ENCODE assay signal across 8 cellular contexts in genomic region chr3:14410501-14411165, GRCh38.
A peak's percentile ranks its signal among the peaks of the same experiment; 100 is the strongest.
DNase-seq lines count a peak whose midpoint lies in the region; ATAC-seq lines count a peak whose summit lies in the region.

No MANE protein-coding gene starts in this region.

- peaks cover 63% of the 10 kb centered on the region for H3K36me3 ChIP-seq in BLaER1

- H3K4me1 Mint-ChIP-seq in T-helper 2 cell treated with Interferon-gamma antibody and Interleukin-4, amounts not matched to agents 5 μg/mL and 100 μg/mL, for 36 hours (ENCODE audit: low read depth), result peaks cover 30% of the 10 kb centered on the region
- H3K4me1 Mint-ChIP-seq in stimulated activated memory B cell treated with anti-CD40 and anti-IgM and Interleukin-4, amounts not matched to agents 10 μg/mL and 1 μg/mL and 100 μg/mL, for 72 hours, result peaks cover 94% of the 10 kb centered on the region

- no peak overlapping the region for H3K4me3 ChIP-seq in BLaER1

- no peaks in the 10 kb centered on the region for H3K9me3 ChIP-seq in BLaER1

- H4K20me1 ChIP-seq in BLaER1, result peaks cover 100% of the 10 kb centered on the region

- H3K27me3 Mint-ChIP-seq in T-helper 2 cell treated with Interferon-gamma antibody and Interleukin-4, amounts not matched to agents 5 μg/mL and 100 μg/mL, for 36 hours (ENCODE audit: low read depth), result no peaks in the 10 kb centered on the region
- H3K27me3 Mint-ChIP-seq in stimulated activated memory B cell treated with anti-CD40 and anti-IgM and Interleukin-4, amounts not matched to agents 10 μg/mL and 1 μg/mL and 100 μg/mL, for 72 hours, result no peaks in the 10 kb centered on the region

- no peak overlapping the region for H3K9ac ChIP-seq in BLaER1

- H3K36me3 Mint-ChIP-seq in T-helper 2 cell treated with Interferon-gamma antibody and Interleukin-4, amounts not matched to agents 5 μg/mL and 100 μg/mL, for 36 hours (ENCODE audit: low read depth), result peaks cover 36% of the 10 kb centered on the region
- peaks cover 52% of the 10 kb centered on the region for H3K36me3 Mint-ChIP-seq in stimulated activated memory B cell treated with anti-CD40 and anti-IgM and Interleukin-4, amounts not matched to agents 10 μg/mL and 1 μg/mL and 100 μg/mL, for 72 hours

- H3K9me3 Mint-ChIP-seq in T-helper 2 cell treated with Interferon-gamma antibody and Interleukin-4, amounts not matched to agents 5 μg/mL and 100 μg/mL, for 36 hours, result no peaks in the 10 kb centered on the region
- H3K9me3 Mint-ChIP-seq in stimulated activated memory B cell treated with anti-CD40 and anti-IgM and Interleukin-4, amounts not matched to agents 10 μg/mL and 1 μg/mL and 100 μg/mL, for 72 hours, result no peaks in the 10 kb centered on the region

- H3K27me3 ChIP-seq in BLaER1, result no peaks in the 10 kb centered on the region

- ATAC-seq in HG02642 (IDR thresholded peaks at IDR 0.05; ENCODE audit: poor library complexity, unreplicated experiment), result peak; percentile 49
- peak; percentile 83 for ATAC-seq in stimulated activated memory B cell treated with anti-CD40 and anti-IgM and Interleukin-4, amounts not matched to agents 10 μg/mL and 1 μg/mL and 100 μg/mL, for 72 hours

- peak overlapping the region; percentile 81 for H3K27ac Mint-ChIP-seq in T-helper 2 cell treated with Interferon-gamma antibody and Interleukin-4, amounts not matched to agents 5 μg/mL and 100 μg/mL, for 36 hours
- H3K27ac Mint-ChIP-seq in stimulated activated memory B cell treated with anti-CD40 and anti-IgM and Interleukin-4, amounts not matched to agents 10 μg/mL and 1 μg/mL and 100 μg/mL, for 72 hours, result peak overlapping the region; percentile 91

- H3K4me1 ChIP-seq in BLaER1, result peaks cover 57% of the 10 kb centered on the region

- H3K27ac ChIP-seq in BLaER1, result peak overlapping the region; percentile 28; the same call in 1 of the 2 replicates

- peak overlapping the region; percentile 64 for H3K4me2 ChIP-seq in BLaER1

- no peak overlapping the region for H3K4me3 Mint-ChIP-seq in T-helper 2 cell treated with Interferon-gamma antibody and Interleukin-4, amounts not matched to agents 5 μg/mL and 100 μg/mL, for 36 hours
- no peak overlapping the region for H3K4me3 Mint-ChIP-seq in stimulated activated memory B cell treated with anti-CD40 and anti-IgM and Interleukin-4, amounts not matched to agents 10 μg/mL and 1 μg/mL and 100 μg/mL, for 72 hours

- peak; percentile 72 for DNase-seq in T-helper 2 cell treated with Interferon-gamma antibody and Interleukin-4, amounts not matched to agents 5 μg/mL and 100 μg/mL, for 36 hours (ENCODE audit: low spot score)
- DNase-seq in foreskin melanocyte (peak; percentile 90), SHP77 treated with DMSO at 0.1 percent for 48 hours (lab: John Stamatoyannopoulos, UW) (no peak), DMS114 treated with DMSO at 0.1 percent for 48 hours (lab: John Stamatoyannopoulos, UW; ENCODE audit: unreplicated experiment) (no peak), middle frontal gyrus (ENCODE audit: extremely low spot score, low spot score) (no peak)

Comparison
In these comparisons a context has a peak if more than half of its experiments do, and no peak if none do; other contexts are left out.
1. DNase-seq: peak in T-helper 2 cell treated with Interferon-gamma antibody and Interleukin-4, amounts not matched to agents 5 μg/mL and 100 μg/mL, for 36 hours (single experiment) and foreskin melanocyte (single experiment); none in SHP77 treated with DMSO at 0.1 percent for 48 hours (single experiment), DMS114 treated with DMSO at 0.1 percent for 48 hours (single experiment) and middle frontal gyrus (single experiment).